21 cellular contexts compared by ENCODE assay signal in genomic region chr19:54011507-54012211, GRCh38. TPM values are rescaled to one million over a fixed set of nuclear protein-coding genes. Genes with fewer than 3 reads are reported as not detected.
DNase-seq lines count a peak whose midpoint lies in the region; ATAC-seq, FAIRE-seq and TF ChIP-seq lines count a peak whose summit lies in the region.
"Had no signal": no experiment of that assay in that cellular context is flagged by ENCODE, and none has a peak within 500 bp of the region (broad histone marks: within the 10 kb centered on the region; RNA-seq: fewer than 3 reads in every experiment).

No MANE protein-coding gene starts in this region.

- DNase-seq in A549 (ENCODE audit: low read depth in 1 of 2, low spot score in 1 of 2) (no peak), IMR-90 (no peak), epidermal melanocyte (ENCODE audit: insufficient read length, low spot score) (peak; percentile 7), kidney (peak; percentile 32), putamen (ENCODE audit: low spot score) (no peak)
- DNase-seq in activated CD4-positive, alpha-beta T cell treated with anti-CD3 and anti-CD28 coated beads, Interleukin-2, amount 50 U/mL, for 1 hour: no peak
- DNase-seq in activated CD8-positive, alpha-beta memory T cell treated with anti-CD3 and anti-CD28 coated beads, Interleukin-2, amount 50 U/mL, for 4 hours: no peak
- DNase-seq: CD8-positive, alpha-beta memory T cell; HCEC 1CT; KG1; NCI-H1092 treated with DMSO at 0.1 percent for 48 hours; NCI-H1694 treated with DMSO at 0.1 percent for 48 hours; NCI-H345; NCI-H69; NK-92 treated with Interleukin-12 subunit alpha and Interleukin-12 subunit beta, amount 100 ng/mL, for 24 hours; PC-9 had no signal

- H3K9ac ChIP-seq in IMR-90 (ENCODE audit: low read depth, low read length): no peak overlapping the region
- H3K9ac ChIP-seq in kidney (ENCODE audit: low read length in 2 of 2): no peak overlapping the region
- H3K9ac ChIP-seq: BLaER1 had no signal

- H3K4ac ChIP-seq in IMR-90 (ENCODE audit: low read depth, low read length): no peak overlapping the region

- H3K4me1 ChIP-seq in A549: peaks cover 46% of the 10 kb centered on the region
- H3K4me1 ChIP-seq in IMR-90 (ENCODE audit: control insufficient read depth, insufficient read depth, low read length): 0 out of 2 replicates have a peak, but pooled peaks cover 2% of the 10 kb centered on the region
- no peaks in the 10 kb centered on the region for H3K4me1 ChIP-seq in kidney (ENCODE audit: control insufficient read depth in 1 of 2, insufficient read depth in 1 of 2, low read depth in 1 of 2, low read length in 2 of 2)

- TF ChIP-seq POLR2A in A549 (IDR thresholded peaks at IDR 0.05; ENCODE audit: low read length): no peak
- no peak for TF ChIP-seq POLR2A in IMR-90 (IDR thresholded peaks at IDR 0.05; ENCODE audit: low read depth, low read length)

- H3K79me1 ChIP-seq in IMR-90 (ENCODE audit: low read depth in 1 of 2, low read length in 2 of 2): no peaks in the 10 kb centered on the region

- no peak for TF ChIP-seq EP300 in A549 (IDR thresholded peaks at IDR 0.05)

- no peak overlapping the region for H3K23ac ChIP-seq in IMR-90 (ENCODE audit: low read depth, low read length)

- H3K9me3 ChIP-seq in A549: no peaks in the 10 kb centered on the region
- H3K9me3 ChIP-seq in IMR-90 (ENCODE audit: control insufficient read depth, insufficient read depth, low read length): no peaks in the 10 kb centered on the region
- no peaks in the 10 kb centered on the region for H3K9me3 ChIP-seq in kidney (ENCODE audit: control insufficient read depth in 1 of 2, low read length in 2 of 2)

- H2BK20ac ChIP-seq in IMR-90 (ENCODE audit: low read depth, low read length): no peak overlapping the region

- in situ Hi-C loops in IMR-90 (cut with MboI; ENCODE audit: low sequenced_read_pairs): no loop called here

- TF ChIP-seq CTCF in A549 (IDR thresholded peaks at IDR 0.05) (no peak), IMR-90 (conservative IDR thresholded peaks at IDR 0.05; ENCODE audit: low read depth, low read length) (no peak), kidney (IDR thresholded peaks at IDR 0.05; ENCODE audit: borderline replicate concordance, extremely low read depth, insufficient read depth) (no peak)

- TF ChIP-seq RAD21 in A549 (conservative IDR thresholded peaks at IDR 0.05 in 1 of 2, IDR thresholded peaks at IDR 0.05 in 1 of 2): no peak
- TF ChIP-seq RAD21 in IMR-90 (IDR thresholded peaks at IDR 0.05; ENCODE audit: low read length): no peak

- dilution Hi-C loops in IMR-90 (cut with HindIII; ENCODE audit: low sequenced_read_pairs, unreplicated experiment): no loop called here

- no peak overlapping the region for H3K4me3 ChIP-seq in A549
- H3K4me3 ChIP-seq in IMR-90 (ENCODE audit: insufficient read depth, low read depth, low read length): no peak overlapping the region
- no peak overlapping the region for H3K4me3 ChIP-seq in kidney (ENCODE audit: low read length in 2 of 2)
- H3K4me3 ChIP-seq: BLaER1, PC-9 had no signal

- H3K14ac ChIP-seq in IMR-90 (replicated peaks; ENCODE audit: low read depth, low read length): no peak overlapping the region

- POLR2A ChIA-PET in A549 (lab: Yijun Ruan, JAX): interaction anchor here (0.9 kb wide), 1 partner anchor 33 kb away, joined by 14 read pairs; no protein-coding TSS in a partner anchor
- POLR2A ChIA-PET in IMR-90 (lab: Charles Lee; ENCODE audit: unreplicated experiment): interaction anchor here (0.6 kb wide), 1 partner anchor 404 kb away, joined by 3 read pairs; the partner anchor contains the start of gene TTYH1

- peak overlapping the region; percentile 67 for H2AFZ ChIP-seq in IMR-90 (replicated peaks; ENCODE audit: low read length, poor library complexity)
- H2AFZ ChIP-seq: PC-9 had no signal

- no peaks in the 10 kb centered on the region for H3K9me1 ChIP-seq in IMR-90 (ENCODE audit: insufficient read depth, low read length)

- CTCF ChIA-PET in A549 (lab: Yijun Ruan, JAX) (interaction anchor here (1.3 to 4.4 kb wide), 4 partner anchors 12 to 203 kb away, joined by 3 to 31 read pairs (median 3); no protein-coding TSS in a partner anchor), IMR-90 (lab: Yijun Ruan, JAX) (interaction anchor here (1.0 kb wide), 1 partner anchor 105 kb away, joined by 3 read pairs; no protein-coding TSS in a partner anchor)

- no peak overlapping the region for H2BK15ac ChIP-seq in IMR-90 (ENCODE audit: low read depth, low read length)

- WGBS in A549 (ENCODE audit: missing lambda C conversion rate): 82% methylated on average over 36 of the region's 36 CpGs
- WGBS in IMR-90 (ENCODE audit: extremely low coverage in 2 of 2, insufficient read length in 1 of 2), 2 experiments: 35% methylated on average over 20 of the region's 36 CpGs; no CpG with 5 or more reads in 1 of the 2 experiments

- no peaks in the 10 kb centered on the region for H3K27me3 ChIP-seq in IMR-90 (ENCODE audit: control insufficient read depth, insufficient read depth, low read length)
- H3K27me3 ChIP-seq: BLaER1 had no signal

- intact Hi-C loops in IMR-90 (cut with micrococcal nuclease): no loop called here
- intact Hi-C loops in kidney (cut with DNase I): no loop called here

- no peak overlapping the region for H2AK9ac ChIP-seq in IMR-90 (replicated peaks; ENCODE audit: low read depth, low read length, poor library complexity)

- no peak overlapping the region for H3K4me2 ChIP-seq in A549
- no peak overlapping the region for H3K4me2 ChIP-seq in IMR-90 (ENCODE audit: low read depth, low read length)
- H3K4me2 ChIP-seq: BLaER1, PC-9 had no signal

- no peak for ATAC-seq in A549
- ATAC-seq in IMR-90 (ENCODE audit: low read depth): no peak
- no peak for ATAC-seq in HG02588 (IDR thresholded peaks at IDR 0.05; ENCODE audit: unreplicated experiment)

- no peak overlapping the region for H2AK5ac ChIP-seq in IMR-90 (ENCODE audit: low read depth, low read length)

- no peak overlapping the region for H2BK5ac ChIP-seq in IMR-90 (ENCODE audit: low read depth, low read length, poor library complexity, severe bottlenecking)

- no peak for FAIRE-seq in A549 (lab: Jason Lieb, UNC)
- no peak for FAIRE-seq in kidney (lab: Jason Lieb, UNC)
- FAIRE-seq: HTR-8/SVneo had no signal

- H2BK120ac ChIP-seq in IMR-90 (ENCODE audit: low read depth, low read length): no peak overlapping the region

- H4K20me1 ChIP-seq in IMR-90 (ENCODE audit: insufficient read depth, low read length): no peaks in the 10 kb centered on the region
- H4K20me1 ChIP-seq: BLaER1 had no signal

- H3K27ac ChIP-seq in A549 (peak overlapping the region; percentile 38 to 92), IMR-90 (ENCODE audit: insufficient read depth, low read length) (no peak overlapping the region), kidney (ENCODE audit: low read depth in 2 of 2, low read length in 2 of 2) (no peak overlapping the region)
- H3K27ac ChIP-seq: 22Rv1, BLaER1, PC-9 had no signal

- no TSS peak for BruUV-seq in IMR-90 (replicated peaks; lab: Mats Ljungman, UMichigan)

- H3K56ac ChIP-seq in IMR-90 (ENCODE audit: extremely low read depth, insufficient read depth, low read length): no peak overlapping the region

- no peak overlapping the region for H4K8ac ChIP-seq in IMR-90 (ENCODE audit: low read depth in 2 of 2, low read length in 2 of 2)

- H3K18ac ChIP-seq in IMR-90 (ENCODE audit: low read depth, low read length): no peak overlapping the region

- no peak overlapping the region for H4K5ac ChIP-seq in IMR-90 (ENCODE audit: low read depth, low read length)

- H4K91ac ChIP-seq in IMR-90 (ENCODE audit: insufficient read depth, low read depth, low read length): no peak overlapping the region

- H3K36me3 ChIP-seq in IMR-90 (ENCODE audit: control insufficient read depth, insufficient read depth, low read length): no peaks in the 10 kb centered on the region
- no peaks in the 10 kb centered on the region for H3K36me3 ChIP-seq in kidney (ENCODE audit: control insufficient read depth in 1 of 2, insufficient read depth in 2 of 2, low read length in 2 of 2)
- H3K36me3 ChIP-seq: BLaER1 had no signal

RNA-seq across cellular contexts. Expression of gene CACNG6, which starts 20.2 kb away (rescaled TPM):
- polyA plus RNA-seq in A549 (2011; rRNA removed): 15.6 and 16.2 TPM in 2 replicates
- 11.5 and 18.6 TPM in 2 replicates for polyA plus RNA-seq in A549 (2012; cell fraction: cytosol; rRNA removed)
- polyA plus RNA-seq in A549 (2012; cell fraction: nucleus; rRNA removed): 18.5 and 21.7 TPM in 2 replicates
- 4.4 to 8.2 TPM (median 7.3 TPM) in 3 replicates for polyA plus RNA-seq in A549 (2017; fragmentation: RNase III; extraction: RNeasy Plus Mini Kit Qiagen cat#74134 plus additional on column Dnase treatment)
- 8.8 and 9.3 TPM in 2 replicates for polyA minus RNA-seq in A549 (2011; rRNA and poly(A)+ RNA removed)
- total RNA-seq in IMR-90 (2012; rRNA removed): not detected in 2 replicates
- polyA plus RNA-seq in IMR-90 (2012; rRNA removed): not detected in 2 replicates
- 0.02 and 0.03 TPM in 2 replicates for polyA plus RNA-seq in IMR-90 (2012; cell fraction: cytosol; rRNA removed)
- polyA plus RNA-seq in IMR-90 (2012; cell fraction: nucleus; rRNA removed; ENCODE audit: low replicate concordance): 0.10 TPM in 1 of 2 replicates, not detected in the other
- not detected for total RNA-seq in kidney
- not detected for polyA plus RNA-seq in kidney (ENCODE audit: insufficient read depth, low read depth, low replicate concordance)
- total RNA-seq: CD8-positive, alpha-beta memory T cell; MCF 10A had no signal
- polyA plus RNA-seq: CD8-positive, alpha-beta memory T cell had no signal

RNA-seq across cellular contexts. Expression of gene CACNG8, which starts 48.9 kb away (rescaled TPM):
- polyA plus RNA-seq in A549 (2011; rRNA removed) (1.1 and 1.5 TPM in 2 replicates), A549 (2017; fragmentation: RNase III; extraction: RNeasy Plus Mini Kit Qiagen cat#74134 plus additional on column Dnase treatment) (4.6 to 6.9 TPM (median 5.8 TPM) in 3 replicates), IMR-90 (2012; rRNA removed) (0.09 and 0.15 TPM in 2 replicates), kidney (ENCODE audit: insufficient read depth, low read depth, low replicate concordance) (not detected)
- 0.69 and 0.74 TPM in 2 replicates for polyA plus RNA-seq in A549 (2012; cell fraction: cytosol; rRNA removed)
- polyA plus RNA-seq in A549 (2012; cell fraction: nucleus; rRNA removed): 3.2 and 5.0 TPM in 2 replicates
- 0.87 and 1.3 TPM in 2 replicates for polyA minus RNA-seq in A549 (2011; rRNA and poly(A)+ RNA removed)
- total RNA-seq in IMR-90 (2012; rRNA removed) (not detected in 2 replicates), kidney (0.03 TPM)
- 0.04 and 0.08 TPM in 2 replicates for polyA plus RNA-seq in IMR-90 (2012; cell fraction: cytosol; rRNA removed)
- polyA plus RNA-seq in IMR-90 (2012; cell fraction: nucleus; rRNA removed; ENCODE audit: low replicate concordance): 0.39 and 0.54 TPM in 2 replicates
- total RNA-seq: CD8-positive, alpha-beta memory T cell had no signal
- polyA plus RNA-seq: CD8-positive, alpha-beta memory T cell had no signal

RNA-seq across cellular contexts. Expression of gene VSTM1, which starts 52.0 kb away (rescaled TPM):
- polyA plus RNA-seq in A549 (2011; rRNA removed) (0.25 and 0.28 TPM in 2 replicates), A549 (2017; fragmentation: RNase III; extraction: RNeasy Plus Mini Kit Qiagen cat#74134 plus additional on column Dnase treatment) (0.50 to 0.94 TPM (median 0.53 TPM) in 3 replicates), IMR-90 (2012; rRNA removed) (not detected in 2 replicates), kidney (ENCODE audit: insufficient read depth, low read depth, low replicate concordance) (1.0 TPM)
- polyA plus RNA-seq in A549 (2012; cell fraction: cytosol; rRNA removed): 0.66 and 0.87 TPM in 2 replicates
- polyA plus RNA-seq in A549 (2012; cell fraction: nucleus; rRNA removed): 0.24 TPM in 1 of 2 replicates, not detected in the other
- polyA minus RNA-seq in A549 (2011; rRNA and poly(A)+ RNA removed): not detected in 2 replicates
- total RNA-seq in IMR-90 (2012; rRNA removed) (not detected in 2 replicates), kidney (0.35 TPM)
- not detected in 2 replicates for polyA plus RNA-seq in IMR-90 (2012; cell fraction: cytosol; rRNA removed)
- polyA plus RNA-seq in IMR-90 (2012; cell fraction: nucleus; rRNA removed; ENCODE audit: low replicate concordance): not detected in 2 replicates
- total RNA-seq: CD8-positive, alpha-beta memory T cell; MCF 10A had no signal
- polyA plus RNA-seq: CD8-positive, alpha-beta memory T cell had no signal

Comparison
In these comparisons a context has a peak if more than half of its experiments do, and no peak if none do; other contexts are left out.
1. DNase-seq: peak in epidermal melanocyte (single experiment) and kidney (single experiment); none in A549 (0 of 2), IMR-90 (single experiment), activated CD4-positive, alpha-beta T cell treated with anti-CD3 and anti-CD28 coated beads, Interleukin-2, amount 50 U/mL, for 1 hour (single experiment), activated CD8-positive, alpha-beta memory T cell treated with anti-CD3 and anti-CD28 coated beads, Interleukin-2, amount 50 U/mL, for 4 hours (single experiment) and putamen (single experiment).
2. H3K27ac ChIP-seq: peak in A549 (2 of 2); none in IMR-90 (single experiment) and kidney (0 of 2).